Comparison of ENCODE assay signal across 16 cellular contexts in the genomic region with DNA sequence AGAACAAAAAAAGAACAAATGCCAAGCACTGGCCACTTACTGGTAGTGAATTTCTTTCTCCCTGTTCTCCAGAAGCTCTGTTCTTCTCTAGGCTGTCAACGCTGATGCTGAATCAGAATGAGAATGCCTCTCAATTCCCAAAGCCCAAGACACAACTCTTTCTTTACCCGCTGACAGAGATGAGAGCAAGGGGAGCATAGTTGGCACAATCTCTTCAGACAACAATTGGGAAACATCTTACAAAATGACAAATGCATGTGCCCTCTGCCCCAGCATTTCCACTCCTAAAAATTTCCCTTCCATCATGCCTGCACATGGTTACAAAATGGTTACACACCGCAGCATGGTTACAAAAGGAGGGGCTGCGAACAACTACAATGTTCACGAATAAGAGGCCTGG.
"Had no signal": no experiment of that assay in that cellular context is flagged by ENCODE, and none has a peak within 500 bp of the region (broad histone marks: within the 10 kb centered on the region; RNA-seq: fewer than 3 reads in every experiment).

No MANE protein-coding gene starts in this region.

- H3K27me3 ChIP-seq: colonic mucosa, esophagus squamous epithelium, tibial artery, uterus had no signal

- H3K36me3 ChIP-seq: colonic mucosa, esophagus squamous epithelium, lower lobe of right lung, tibial artery, uterus had no signal

- H3K27ac Mint-ChIP-seq: activated naive CD4-positive, alpha-beta T cell treated with anti-CD3 and anti-CD28 coated beads for 36 hours; activated naive CD8-positive, alpha-beta T cell treated with anti-CD3 and anti-CD28 coated beads, Interleukin-2, amount 50 U/mL, for 24 hours; immature natural killer cell; T-helper 2 cell treated with Interferon-gamma antibody and Interleukin-4, amounts not matched to agents 5 μg/mL and 100 μg/mL, for 36 hours had no signal

- H3K36me3 Mint-ChIP-seq: immature natural killer cell had no signal

- H3K27me3 Mint-ChIP-seq: activated naive CD8-positive, alpha-beta T cell treated with anti-CD3 and anti-CD28 coated beads, Interleukin-2, amount 50 U/mL, for 24 hours had no signal

- H3K27ac ChIP-seq: colonic mucosa, lower lobe of right lung, tibial artery, uterus had no signal

- H3K9me3 Mint-ChIP-seq: activated naive CD4-positive, alpha-beta T cell treated with anti-CD3 and anti-CD28 coated beads for 36 hours; activated naive CD8-positive, alpha-beta T cell treated with anti-CD3 and anti-CD28 coated beads, Interleukin-2, amount 50 U/mL, for 24 hours; immature natural killer cell; T-helper 2 cell treated with Interferon-gamma antibody and Interleukin-4, amounts not matched to agents 5 μg/mL and 100 μg/mL, for 36 hours had no signal

- H3K4me3 ChIP-seq: colonic mucosa, esophagus squamous epithelium, lower lobe of right lung, tibial artery, uterus had no signal

- ATAC-seq: activated naive CD8-positive, alpha-beta T cell treated with anti-CD3 and anti-CD28 coated beads, Interleukin-2, amount 50 U/mL, for 24 hours; lower lobe of right lung had no signal

- DNase-seq: activated CD4-positive, alpha-beta T cell treated with anti-CD3 and anti-CD28 coated beads, Interleukin-2, amount 50 U/mL, for 1 hour; activated CD4-positive, CD25-positive, alpha-beta regulatory T cell; activated naive CD4-positive, alpha-beta T cell treated with anti-CD3 and anti-CD28 coated beads for 36 hours; activated naive CD8-positive, alpha-beta T cell treated with anti-CD3 and anti-CD28 coated beads, Interleukin-2, amount 50 U/mL, for 24 hours; caudate nucleus; colonic mucosa; esophagus squamous epithelium; foreskin melanocyte; head of caudate nucleus; immature natural killer cell; lower lobe of right lung; stimulated activated CD4-positive, alpha-beta T cell treated with anti-CD3 and anti-CD28 coated beads, Interleukin-12 subunit alpha, Interleukin-12 subunit beta, amount 100 ng/mL, for 4 hours; stimulated activated CD4-positive, alpha-beta T cell treated with anti-CD3 and anti-CD28 coated beads, Interleukin-2, amount 100 ng/mL, for 24 hours; tibial artery; uterus had no signal

- H3K9me3 ChIP-seq: colonic mucosa, esophagus squamous epithelium, lower lobe of right lung, tibial artery, uterus had no signal

- H3K4me3 Mint-ChIP-seq: activated naive CD4-positive, alpha-beta T cell treated with anti-CD3 and anti-CD28 coated beads for 36 hours; activated naive CD8-positive, alpha-beta T cell treated with anti-CD3 and anti-CD28 coated beads, Interleukin-2, amount 50 U/mL, for 24 hours; immature natural killer cell; T-helper 2 cell treated with Interferon-gamma antibody and Interleukin-4, amounts not matched to agents 5 μg/mL and 100 μg/mL, for 36 hours had no signal
